In genomic region chr22:24270556-24271405, GRCh38 we compare ENCODE assay signal across 8 cellular contexts. TPM values are rescaled to one million over a fixed set of nuclear protein-coding genes. Genes with fewer than 3 reads are reported as not detected.
A peak's percentile ranks its signal among the peaks of the same experiment; 100 is the strongest.
DNase-seq lines count a peak whose midpoint lies in the region; ATAC-seq, FAIRE-seq and TF ChIP-seq lines count a peak whose summit lies in the region.

TSS of gene SPECC1L (plus strand) at chr22:24270831. CDS start at chr22:24302232, 31,401 bp downstream.

- peaks cover 6% of the 10 kb centered on the region for H3K4me1 ChIP-seq in BE2C

- DNase-seq in BE2C: peak; percentile 95
- DNase-seq in GM19239 (ENCODE audit: insufficient read length, low spot score): peak; percentile 78
- peak; percentile 57 for DNase-seq in NCI-H524 treated with DMSO at 0.1 percent for 48 hours (lab: John Stamatoyannopoulos, UW)
- peak; percentile 86 to 89 for DNase-seq in activated CD4-positive, alpha-beta T cell treated with anti-CD3 and anti-CD28 coated beads for 4 hours
- peak; percentile 91 to 93 for DNase-seq in left colon
- peak; percentile 89 to 90 for DNase-seq in stimulated activated CD4-positive, alpha-beta T cell treated with anti-CD3 and anti-CD28 coated beads, Interleukin-1b, Interleukin-23, amount 100 ng/mL, for 4 hours (ENCODE audit: low read depth in 2 of 2)

- peak; percentile 79 for ATAC-seq in HG03442 (IDR thresholded peaks at IDR 0.05; ENCODE audit: unreplicated experiment)
- ATAC-seq in left colon: peak; percentile 94

- no peaks in the 10 kb centered on the region for H3K27me3 ChIP-seq in BE2C

- peak within 1 kb of the TSS; percentile 89 for H3K27ac ChIP-seq in cingulate gyrus (ENCODE audit: low read depth, low read length)

- no peak for TF ChIP-seq CTCF in BE2C (IDR thresholded peaks at IDR 0.05; ENCODE audit: low read depth, low read length)

- no peaks in the 10 kb centered on the region for H3K36me3 ChIP-seq in BE2C

- peak; percentile 60 for FAIRE-seq in GM19239 (lab: Jason Lieb, UNC)

- no peaks in the 10 kb centered on the region for H3K9me3 ChIP-seq in BE2C

- H3K4me3 ChIP-seq in BE2C (ENCODE audit: low read depth, low read length): peak within 1 kb of the TSS; percentile 94

- intact Hi-C loops in left colon (cut with DNase I, micrococcal nuclease): no loop called here

RNA-seq across cellular contexts. Expression of gene SPECC1L, which starts in this region (rescaled TPM):
- polyA plus RNA-seq in BE2C (2012; ENCODE audit: insufficient read depth, insufficient read length, low read depth): 31.1 TPM
- 10 to 100 TPM; 86.3 to 87.5 TPM for total RNA-seq in left colon

Comparison
In these comparisons a context has a peak if more than half of its experiments do, and no peak if none do; other contexts are left out.
1. Peak in every context shown above with its lines: DNase-seq, ATAC-seq, H3K4me3 ChIP-seq and H3K27ac ChIP-seq.